Comparison of ENCODE assay signal across 8 cellular contexts in genomic region chr10:89836840-89837172, GRCh38.
DNase-seq lines count a peak whose midpoint lies in the region; ATAC-seq, FAIRE-seq and TF ChIP-seq lines count a peak whose summit lies in the region.
"Had no signal": no experiment of that assay in that cellular context is flagged by ENCODE, and none has a peak within 500 bp of the region (broad histone marks: within the 10 kb centered on the region; RNA-seq: fewer than 3 reads in every experiment).

No MANE protein-coding gene starts in this region.

- ATAC-seq in IMR-90 (ENCODE audit: low read depth) (no peak; the same call in 1 of the 2 replicates), GM12878 (no peak), lower lobe of right lung (peak in 1 of 2 donors; percentile 41), HG03378 (IDR thresholded peaks at IDR 0.05; ENCODE audit: unreplicated experiment) (no peak)

- TF ChIP-seq POLR2A in IMR-90 (IDR thresholded peaks at IDR 0.05; ENCODE audit: low read depth, low read length) (no peak), GM12878 (IDR thresholded peaks at IDR 0.05; ENCODE audit: low read depth, low read length) (no peak)

- H3K4me2 ChIP-seq in IMR-90 (ENCODE audit: low read depth, low read length) = peak overlapping the region; percentile 91
- peak overlapping the region; percentile 86; the same call in 1 of the 2 replicates for H3K4me2 ChIP-seq in GM12878 (ENCODE audit: control insufficient read depth, insufficient read depth)
- H3K4me2 ChIP-seq: smooth muscle cell had no signal

- H3K9me3 ChIP-seq in IMR-90 (ENCODE audit: control insufficient read depth, insufficient read depth, low read length) (no peaks in the 10 kb centered on the region), GM12878 (replicated peaks; ENCODE audit: control insufficient read depth, insufficient read depth, low read length) (no peaks in the 10 kb centered on the region; the same call in 2 of the 3 replicates), lower lobe of right lung (no peaks in the 10 kb centered on the region)

- TF ChIP-seq CTCF in IMR-90 (conservative IDR thresholded peaks at IDR 0.05; ENCODE audit: low read depth, low read length) = no peak
- TF ChIP-seq CTCF in GM12878 (IDR thresholded peaks at IDR 0.05 in 2 of 3, conservative IDR thresholded peaks at IDR 0.05 in 1 of 3; ENCODE audit: control insufficient read depth in 2 of 3, extremely low read depth in 1 of 3, insufficient read depth in 1 of 3, low read depth in 3 of 3, low read length in 3 of 3) = no peak
- no peak for TF ChIP-seq CTCF in lower lobe of right lung (IDR thresholded peaks at IDR 0.05)

- H3K27me3 ChIP-seq in IMR-90 (ENCODE audit: control insufficient read depth, insufficient read depth, low read length) (no peaks in the 10 kb centered on the region; the same call in 1 of the 2 replicates), GM12878 (replicated peaks in 1 of 2; ENCODE audit: control insufficient read depth in 2 of 2, insufficient read depth in 2 of 2, low read length in 1 of 2) (peaks cover 2 to 21% of the 10 kb centered on the region in 2 experiments; a peak in 3 of 4 replicates), lower lobe of right lung (ENCODE audit: low read depth) (no peaks in the 10 kb centered on the region)

- dilution Hi-C loops in IMR-90 (cut with HindIII; ENCODE audit: low sequenced_read_pairs, unreplicated experiment) = no loop called here

- in situ Hi-C loops in IMR-90 (cut with MboI; ENCODE audit: low sequenced_read_pairs) (no loop called here), GM12878 (cut with MboI) (no loop called here)

- TF ChIP-seq EP300 in GM12878 (IDR thresholded peaks at IDR 0.05; ENCODE audit: borderline replicate concordance in 1 of 2, control insufficient read depth in 1 of 2, low read depth in 2 of 2, low read length in 2 of 2) = no peak

- no peak overlapping the region; the same call in 1 of the 2 replicates for H2BK20ac ChIP-seq in IMR-90 (ENCODE audit: low read depth, low read length)

- SMC1A ChIA-PET in GM12878 (lab: Charles Lee; ENCODE audit: uncharacterized antibody, unreplicated experiment) = no interaction called here

- no peak for DNase-seq in IMR-90
- no peak for DNase-seq in GM12878 (ENCODE audit: low read depth, low spot score)
- peak; percentile 48 for DNase-seq in lower lobe of right lung
- no peak for DNase-seq in NK-92 treated with Interleukin-12 subunit alpha and Interleukin-12 subunit beta, amount 100 ng/mL, for 24 hours (lab: John Stamatoyannopoulos, UW)
- no peak for DNase-seq in frontal cortex (ENCODE audit: low spot score in 2 of 2)

- H3K27ac ChIP-seq in IMR-90 (ENCODE audit: insufficient read depth, low read length) = peak overlapping the region; percentile 46; the same call in 1 of the 2 replicates
- H3K27ac ChIP-seq in GM12878 (ENCODE audit: control insufficient read depth, insufficient read depth) = no peak overlapping the region
- peak overlapping the region; percentile 76 for H3K27ac ChIP-seq in lower lobe of right lung
- peak overlapping the region; percentile 44 for H3K27ac ChIP-seq in temporal lobe (ENCODE audit: low read depth, low read length)

- H2AK9ac ChIP-seq in IMR-90 (replicated peaks; ENCODE audit: low read depth, low read length, poor library complexity) = peak overlapping the region; percentile 79

- H3K4me3 ChIP-seq in IMR-90 (ENCODE audit: insufficient read depth, low read depth, low read length) (peak overlapping the region; percentile 47), GM12878 (no peak overlapping the region), lower lobe of right lung (peak overlapping the region; percentile 73)
- H3K4me3 ChIP-seq: smooth muscle cell had no signal

- H3K18ac ChIP-seq in IMR-90 (ENCODE audit: low read depth, low read length) = peak overlapping the region; percentile 12; the same call in 1 of the 2 replicates

- peak overlapping the region; percentile 76 for H3K9ac ChIP-seq in IMR-90 (ENCODE audit: low read depth, low read length)
- no peak overlapping the region for H3K9ac ChIP-seq in GM12878 (ENCODE audit: control insufficient read depth, insufficient read depth, low read length)

- 19% methylated on average over 6 of the region's 13 CpGs; no CpG with 5 or more reads in 1 of the 2 experiments for WGBS in IMR-90 (ENCODE audit: extremely low coverage in 2 of 2, insufficient read length in 1 of 2), 2 experiments
- 66% methylated on average over 13 of the region's 13 CpGs for WGBS in GM12878 (ENCODE audit: insufficient coverage, insufficient replicate concordance, low lambda C conversion rate, missing lambda C conversion rate)

- no peaks in the 10 kb centered on the region for H3K79me1 ChIP-seq in IMR-90 (ENCODE audit: low read depth in 1 of 2, low read length in 2 of 2)

- no peaks in the 10 kb centered on the region for H3K9me1 ChIP-seq in IMR-90 (ENCODE audit: insufficient read depth, low read length)

- intact Hi-C loops in IMR-90 (cut with micrococcal nuclease) = no loop called here
- intact Hi-C loops in GM12878 (cut with micrococcal nuclease; ENCODE audit: unreplicated experiment) = no loop called here
- intact Hi-C loops in lower lobe of right lung (cut with DNase I) = no loop called here

- no peaks in the 10 kb centered on the region for H3K79me2 ChIP-seq in GM12878 (ENCODE audit: control insufficient read depth, insufficient read depth, low read length)

- no peak overlapping the region for H2AK5ac ChIP-seq in IMR-90 (ENCODE audit: low read depth, low read length)

- BruUV-seq in IMR-90 (replicated peaks; lab: Mats Ljungman, UMichigan) = no TSS peak
- no TSS peak for BruUV-seq in GM12878 (replicated peaks; lab: Mats Ljungman, UMichigan)

- no peaks in the 10 kb centered on the region for H3K36me3 ChIP-seq in IMR-90 (ENCODE audit: control insufficient read depth, insufficient read depth, low read length)
- H3K36me3 ChIP-seq in GM12878 (ENCODE audit: control insufficient read depth in 2 of 2, insufficient read depth in 2 of 2, low read length in 1 of 2) = no peaks in the 10 kb centered on the region
- H3K36me3 ChIP-seq in lower lobe of right lung = no peaks in the 10 kb centered on the region

- H3K4me1 ChIP-seq in IMR-90 (ENCODE audit: control insufficient read depth, insufficient read depth, low read length) (peaks cover 4% of the 10 kb centered on the region; the same call in 1 of the 2 replicates), GM12878 (ENCODE audit: control insufficient read depth, insufficient read depth, low read length) (peaks cover 5% of the 10 kb centered on the region; the same call in 1 of the 2 replicates), lower lobe of right lung (peaks cover 4% of the 10 kb centered on the region)

- RAD21 ChIA-PET in GM12878 (lab: Charles Lee; ENCODE audit: unreplicated experiment) = no interaction called here

- H2AFZ ChIP-seq in IMR-90 (replicated peaks; ENCODE audit: low read length, poor library complexity) (peak overlapping the region; percentile 97), GM12878 (ENCODE audit: control insufficient read depth, low read depth, low read length) (no peak overlapping the region)

- H3K4ac ChIP-seq in IMR-90 (ENCODE audit: low read depth, low read length) = peak overlapping the region; percentile 26; the same call in 1 of the 2 replicates

- no peak for FAIRE-seq in GM12878 (lab: Jason Lieb, UNC)
- no peak for FAIRE-seq in frontal cortex (lab: Jason Lieb, UNC)

- H3K23ac ChIP-seq in IMR-90 (ENCODE audit: low read depth, low read length) = peak overlapping the region; percentile 26; the same call in 1 of the 2 replicates

- TF ChIP-seq RAD21 in IMR-90 (IDR thresholded peaks at IDR 0.05; ENCODE audit: low read length) = no peak
- TF ChIP-seq RAD21 in GM12878 (IDR thresholded peaks at IDR 0.05; ENCODE audit: insufficient read depth, low read depth, low read length) = no peak

- H4K8ac ChIP-seq in IMR-90 (ENCODE audit: low read depth in 2 of 2, low read length in 2 of 2) = peak overlapping the region; percentile 86 to 97

- H4K20me1 ChIP-seq in IMR-90 (ENCODE audit: insufficient read depth, low read length) (no peaks in the 10 kb centered on the region), GM12878 (ENCODE audit: control insufficient read depth, insufficient read depth) (no peaks in the 10 kb centered on the region)

- peak overlapping the region; percentile 87 for H4K5ac ChIP-seq in IMR-90 (ENCODE audit: low read depth, low read length)

- peak overlapping the region; percentile 84 for H4K91ac ChIP-seq in IMR-90 (ENCODE audit: insufficient read depth, low read depth, low read length)

- POLR2A ChIA-PET in IMR-90 (lab: Charles Lee; ENCODE audit: unreplicated experiment) = no interaction called here
- POLR2A ChIA-PET in GM12878 (lab: Charles Lee) = no interaction called here

- no peak overlapping the region for H2BK5ac ChIP-seq in IMR-90 (ENCODE audit: low read depth, low read length, poor library complexity, severe bottlenecking)

- CTCF ChIA-PET in IMR-90 (lab: Yijun Ruan, JAX) (no interaction called here), GM12878 (lab: Yijun Ruan, JAX) (no interaction called here)

- no peak overlapping the region; the same call in 1 of the 2 replicates for H3K56ac ChIP-seq in IMR-90 (ENCODE audit: extremely low read depth, insufficient read depth, low read length)

- H3K14ac ChIP-seq in IMR-90 (replicated peaks; ENCODE audit: low read depth, low read length) = 0 out of 2 replicates have a peak overlapping the region, but pooled peaks have one; percentile 45

- H2BK120ac ChIP-seq in IMR-90 (ENCODE audit: low read depth, low read length) = peak overlapping the region; percentile 79

- H2BK15ac ChIP-seq in IMR-90 (ENCODE audit: low read depth, low read length) = no peak overlapping the region; the same call in 2 of the 3 replicates

TF ChIP-seq in IMR-90, 13 proteins besides CTCF, POLR2A, EP300 and RAD21:
- TF ChIP-seq NFE2L2 (IDR thresholded peaks at IDR 0.05; ENCODE audit: low read depth, low read length) (no peak), FOS (IDR thresholded peaks at IDR 0.05; ENCODE audit: low read depth, low read length) (no peak), BHLHE40 (IDR thresholded peaks at IDR 0.05; ENCODE audit: low read depth, low read length) (no peak), CEBPB (IDR thresholded peaks at IDR 0.05; ENCODE audit: low read depth, low read length) (no peak), MAFK (IDR thresholded peaks at IDR 0.05; ENCODE audit: low read depth, low read length) (no peak), MAZ (IDR thresholded peaks at IDR 0.05; ENCODE audit: borderline replicate concordance, low read depth, low read length) (no peak)
TF ChIP-seq in IMR-90: peak in this region for 0.

TF ChIP-seq in GM12878, 131 proteins besides CTCF, POLR2A, EP300 and RAD21 (continues in another document):
- TF ChIP-seq CBFB (IDR thresholded peaks at IDR 0.05; ENCODE audit: low read depth) (no peak), KDM1A (IDR thresholded peaks at IDR 0.05; ENCODE audit: borderline replicate concordance) (no peak), GABPA (IDR thresholded peaks at IDR 0.05; ENCODE audit: low read depth) (no peak), ASH2L (IDR thresholded peaks at IDR 0.05; ENCODE audit: borderline replicate concordance, low read depth) (no peak), LARP7 (IDR thresholded peaks at IDR 0.05) (no peak)
